In the genomic region with DNA sequence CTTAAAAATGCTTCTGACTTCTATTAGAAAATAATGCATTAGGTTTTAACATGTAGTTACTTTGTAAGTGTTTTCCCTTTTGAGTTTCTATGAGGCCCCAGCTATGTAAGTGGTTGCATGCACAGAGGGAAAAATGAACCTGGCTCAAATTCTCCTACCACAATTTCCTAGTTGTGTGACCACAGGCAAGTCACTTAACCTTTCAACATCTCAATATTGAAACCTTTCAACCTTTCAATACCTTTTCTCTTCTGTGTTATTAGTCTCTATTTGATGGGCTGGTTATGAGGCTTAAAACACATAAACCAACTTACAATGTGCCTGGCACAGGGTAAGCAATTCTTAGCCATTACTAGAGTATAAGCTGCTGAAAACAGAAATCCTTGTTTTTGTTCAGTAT, we compare ENCODE assay signal across 15 cellular contexts.
DNase-seq lines count a peak whose midpoint lies in the region; ATAC-seq lines count a peak whose summit lies in the region.
"Had no signal": no experiment of that assay in that cellular context is flagged by ENCODE, and none has a peak within 500 bp of the region (broad histone marks: within the 10 kb centered on the region; RNA-seq: fewer than 3 reads in every experiment).

No MANE protein-coding gene starts in this region.

- ATAC-seq in GM18867 (IDR thresholded peaks at IDR 0.05; ENCODE audit: unreplicated experiment), result peak; percentile 88
- peak; percentile 87 for ATAC-seq in GM21423 (IDR thresholded peaks at IDR 0.05; ENCODE audit: unreplicated experiment)
- ATAC-seq in HG02973 (IDR thresholded peaks at IDR 0.05; ENCODE audit: unreplicated experiment), result peak; percentile 75
- peak; percentile 81 for ATAC-seq in HG03558 (IDR thresholded peaks at IDR 0.05; ENCODE audit: extremely low read depth, unreplicated experiment)
- ATAC-seq in activated T-helper 17 cell treated with anti-CD3 and anti-CD28 coated beads, Interleukin-2, amount 50 U/mL, for 72 hours (replicated peaks), result no peak

- no peak for DNase-seq in SKM-1 treated with dmso at 0.1 percent for 144 hours (lab: John Stamatoyannopoulos, UW; ENCODE audit: unreplicated experiment)
- DNase-seq in activated T-cell treated with anti-CD3 and anti-CD28 coated beads, Interleukin-2, amount 50 U/mL, for 48 hours, result no peak
- DNase-seq in activated CD8-positive, alpha-beta memory T cell treated with anti-CD3 and anti-CD28 coated beads, Interleukin-2, amount 50 U/mL, for 48 hours, result no peak
- DNase-seq: activated effector memory CD4-positive, alpha-beta T cell treated with Interleukin-2 at 50 U/mL for 16 hours; effector CD4-positive, alpha-beta T cell; kidney; NCI-H226; stimulated activated CD4-positive, alpha-beta T cell treated with anti-CD3 and anti-CD28 coated beads, Interleukin-4, amount 100 ng/mL, for 4 hours; stomach had no signal

- H3K27me3 Mint-ChIP-seq in activated T-helper 17 cell treated with anti-CD3 and anti-CD28 coated beads, Interleukin-2, amount 50 U/mL, for 72 hours, result no peaks in the 10 kb centered on the region

- H3K4me3 Mint-ChIP-seq in activated T-helper 17 cell treated with anti-CD3 and anti-CD28 coated beads, Interleukin-2, amount 50 U/mL, for 72 hours, result no peak overlapping the region
- H3K4me3 Mint-ChIP-seq: T-helper 2 cell treated with Interferon-gamma antibody and Interleukin-4, amounts not matched to agents 5 μg/mL and 100 μg/mL, for 36 hours had no signal

- H3K36me3 Mint-ChIP-seq in activated T-helper 17 cell treated with anti-CD3 and anti-CD28 coated beads, Interleukin-2, amount 50 U/mL, for 72 hours (ENCODE audit: low read depth), result no peaks in the 10 kb centered on the region

- peaks cover 4% of the 10 kb centered on the region for H3K9me3 Mint-ChIP-seq in activated T-helper 17 cell treated with anti-CD3 and anti-CD28 coated beads, Interleukin-2, amount 50 U/mL, for 72 hours
- H3K9me3 Mint-ChIP-seq: T-helper 2 cell treated with Interferon-gamma antibody and Interleukin-4, amounts not matched to agents 5 μg/mL and 100 μg/mL, for 36 hours had no signal

- H3K4me1 Mint-ChIP-seq in activated T-helper 17 cell treated with anti-CD3 and anti-CD28 coated beads, Interleukin-2, amount 50 U/mL, for 72 hours, result no peaks in the 10 kb centered on the region

- no peak overlapping the region for H3K27ac Mint-ChIP-seq in activated T-helper 17 cell treated with anti-CD3 and anti-CD28 coated beads, Interleukin-2, amount 50 U/mL, for 72 hours
- H3K27ac Mint-ChIP-seq: T-helper 2 cell treated with Interferon-gamma antibody and Interleukin-4, amounts not matched to agents 5 μg/mL and 100 μg/mL, for 36 hours had no signal
